9 cellular contexts compared by ENCODE assay signal in genomic region chr18:63099848-63100625, GRCh38.
A peak's percentile ranks its signal among the peaks of the same experiment; 100 is the strongest.
DNase-seq lines count a peak whose midpoint lies in the region; ATAC-seq and TF ChIP-seq lines count a peak whose summit lies in the region.
"Had no signal": no experiment of that assay in that cellular context is flagged by ENCODE, and none has a peak within 500 bp of the region (broad histone marks: within the 10 kb centered on the region; RNA-seq: fewer than 3 reads in every experiment).

No MANE protein-coding gene starts in this region.

- WGBS in lung, 2 donors: 21 to 58% methylated on average over 10 of the region's 10 CpGs
- WGBS in SK-N-SH (ENCODE audit: low lambda C conversion rate): 49% methylated on average over 9 of the region's 10 CpGs

- peak; percentile 96 for DNase-seq in NOMO-1 (lab: John Stamatoyannopoulos, UW; ENCODE audit: unreplicated experiment in 2 of 2)
- DNase-seq in lung (ENCODE audit: low spot score): peak; percentile 49
- no peak for DNase-seq in SK-N-SH
- DNase-seq in nephron progenitor cell: no peak
- DNase-seq in NCI-H510A (lab: John Stamatoyannopoulos, UW): no peak
- no peak for DNase-seq in NCI-H524 (lab: John Stamatoyannopoulos, UW)

- peak overlapping the region; percentile 24 to 29 for H3K27ac ChIP-seq in lung (ENCODE audit: low read depth in 1 of 2, low read length in 1 of 2)
- no peak overlapping the region; a peak in 1 of 4 replicates for H3K27ac ChIP-seq in SK-N-SH (ENCODE audit: low read depth in 2 of 2, low read length in 1 of 2)
- H3K27ac ChIP-seq: SJSA1 had no signal

- TF ChIP-seq RAD21 in SK-N-SH (IDR thresholded peaks at IDR 0.05; ENCODE audit: low read length): no peak

- H3K4me3 Mint-ChIP-seq in nephron progenitor cell: no peak overlapping the region

- peaks cover 1% of the 10 kb centered on the region for H3K36me3 Mint-ChIP-seq in nephron progenitor cell (ENCODE audit: low read depth)

- no peaks in the 10 kb centered on the region for H3K79me2 ChIP-seq in SK-N-SH (ENCODE audit: insufficient read depth)

- no peaks in the 10 kb centered on the region for H3K9me2 ChIP-seq in SK-N-SH

- H2AFZ ChIP-seq in SK-N-SH (ENCODE audit: low read depth): no peak overlapping the region

- peak; percentile 52 for ATAC-seq in GM18520 (IDR thresholded peaks at IDR 0.05; ENCODE audit: unreplicated experiment)
- ATAC-seq in HG02759 (IDR thresholded peaks at IDR 0.05; ENCODE audit: unreplicated experiment): peak; percentile 76
- peak; percentile 60 for ATAC-seq in lung (ENCODE audit: insufficient read depth, low FRiP score)

- H3K4me1 Mint-ChIP-seq in nephron progenitor cell: peaks cover 76% of the 10 kb centered on the region

- no peak overlapping the region for H3K27ac Mint-ChIP-seq in nephron progenitor cell

- H3K9ac ChIP-seq in SK-N-SH: no peak overlapping the region

- no peaks in the 10 kb centered on the region for H3F3A ChIP-seq in SK-N-SH (replicated peaks; ENCODE audit: insufficient read depth)

- peaks cover 0 to 10% of the 10 kb centered on the region in 2 donors for H3K4me1 ChIP-seq in lung (ENCODE audit: control insufficient read depth in 2 of 2, insufficient read depth in 2 of 2, low read length in 2 of 2)
- peaks cover 0 to 18% of the 10 kb centered on the region in 2 experiments; a peak in 2 of 4 replicates for H3K4me1 ChIP-seq in SK-N-SH (ENCODE audit: control insufficient read depth in 1 of 2, insufficient read depth in 2 of 2, low read depth in 1 of 2, low read length in 1 of 2)

- peaks cover 18% of the 10 kb centered on the region for H3K27me3 Mint-ChIP-seq in nephron progenitor cell (ENCODE audit: low read depth, poor library complexity)

- H3K9me3 ChIP-seq in lung (ENCODE audit: control insufficient read depth in 2 of 2, insufficient read depth in 1 of 2, low read length in 1 of 2) (no peaks in the 10 kb centered on the region), SK-N-SH (no peaks in the 10 kb centered on the region)
- H3K9me3 ChIP-seq: SJSA1 had no signal

- H4K20me1 ChIP-seq in SK-N-SH (ENCODE audit: insufficient read depth): no peaks in the 10 kb centered on the region

- POLR2A ChIA-PET in SK-N-SH (lab: Yijun Ruan, JAX): no interaction called here

- CTCF ChIA-PET in SK-N-SH (lab: Yijun Ruan, JAX): interaction anchor here (0.9 kb wide), 1 partner anchor 46 kb away, joined by 3 read pairs; no protein-coding TSS in a partner anchor

- H3K27me3 ChIP-seq in lung (ENCODE audit: control insufficient read depth, insufficient read depth): no peaks in the 10 kb centered on the region
- no peaks in the 10 kb centered on the region; the same call in 1 of the 2 replicates for H3K27me3 ChIP-seq in SK-N-SH (ENCODE audit: insufficient read depth)
- H3K27me3 ChIP-seq: SJSA1 had no signal

- TF ChIP-seq CTCF in lung (IDR thresholded peaks at IDR 0.05; ENCODE audit: control extremely low read depth, extremely low read depth) (no peak), SK-N-SH (IDR thresholded peaks at IDR 0.05) (no peak), nephron progenitor cell (IDR thresholded peaks at IDR 0.05) (no peak)

- TF ChIP-seq EP300 in SK-N-SH (IDR thresholded peaks at IDR 0.05; ENCODE audit: borderline replicate concordance in 1 of 2, low read depth in 1 of 2, low read length in 1 of 2): no peak

- H3K9me3 Mint-ChIP-seq in nephron progenitor cell: peaks cover 6% of the 10 kb centered on the region

- H3K4me2 ChIP-seq in SK-N-SH: no peak overlapping the region

- H3K4me3 ChIP-seq in lung: no peak overlapping the region
- H3K4me3 ChIP-seq in SK-N-SH (ENCODE audit: low read depth in 2 of 2, low read length in 1 of 2): no peak overlapping the region
- H3K4me3 ChIP-seq: SJSA1 had no signal

- H3K36me3 ChIP-seq in lung (ENCODE audit: control insufficient read depth in 2 of 2, insufficient read depth in 2 of 2, low read length in 2 of 2) (no peaks in the 10 kb centered on the region), SK-N-SH (replicated peaks in 1 of 2; ENCODE audit: control insufficient read depth in 1 of 2, insufficient read depth in 2 of 2, low read length in 1 of 2) (no peaks in the 10 kb centered on the region)
- H3K36me3 ChIP-seq: SJSA1 had no signal

TF ChIP-seq in SK-N-SH, 30 proteins besides CTCF, POLR2A, EP300 and RAD21:
- no peak for TF ChIP-seq FOXJ3 (CRISPR knock-in tag; IDR thresholded peaks at IDR 0.05)
- TF ChIP-seq MEF2A (IDR thresholded peaks at IDR 0.05; ENCODE audit: borderline replicate concordance, low read depth): no peak
- TF ChIP-seq NRF1 (IDR thresholded peaks at IDR 0.05; ENCODE audit: low read depth, low read length): no peak
- no peak for TF ChIP-seq SIN3A (IDR thresholded peaks at IDR 0.05; ENCODE audit: borderline replicate concordance, low read depth, low read length)
- TF ChIP-seq EZH2phosphoT487 (IDR thresholded peaks at IDR 0.05; ENCODE audit: borderline replicate concordance, low read depth): no peak
- TF ChIP-seq ZBTB33 (IDR thresholded peaks at IDR 0.05; ENCODE audit: borderline replicate concordance, low read depth): no peak
- no peak for TF ChIP-seq CHD2 (IDR thresholded peaks at IDR 0.05; ENCODE audit: low read length, partially characterized antibody)
- TF ChIP-seq, protein P1, sequence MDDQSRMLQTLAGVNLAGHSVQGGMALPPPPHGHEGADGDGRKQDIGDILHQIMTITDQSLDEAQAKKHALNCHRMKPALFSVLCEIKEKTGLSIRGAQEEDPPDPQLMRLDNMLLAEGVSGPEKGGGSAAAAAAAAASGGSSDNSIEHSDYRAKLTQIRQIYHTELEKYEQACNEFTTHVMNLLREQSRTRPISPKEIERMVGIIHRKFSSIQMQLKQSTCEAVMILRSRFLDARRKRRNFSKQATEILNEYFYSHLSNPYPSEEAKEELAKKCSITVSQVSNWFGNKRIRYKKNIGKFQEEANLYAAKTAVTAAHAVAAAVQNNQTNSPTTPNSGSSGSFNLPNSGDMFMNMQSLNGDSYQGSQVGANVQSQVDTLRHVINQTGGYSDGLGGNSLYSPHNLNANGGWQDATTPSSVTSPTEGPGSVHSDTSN (IDR thresholded peaks at IDR 0.05): no peak
- TF ChIP-seq TCF12 (IDR thresholded peaks at IDR 0.05): no peak
- TF ChIP-seq RXRA (IDR thresholded peaks at IDR 0.05; ENCODE audit: borderline replicate concordance, low read depth): no peak
- no peak for TF ChIP-seq FOSL2 (IDR thresholded peaks at IDR 0.05; ENCODE audit: borderline replicate concordance, low read depth)
- TF ChIP-seq MAX (IDR thresholded peaks at IDR 0.05; ENCODE audit: low read depth): no peak
- no peak for TF ChIP-seq SMC3 (IDR thresholded peaks at IDR 0.05; ENCODE audit: low read depth, low read length)
- no peak for TF ChIP-seq TAF1 (IDR thresholded peaks at IDR 0.05; ENCODE audit: borderline replicate concordance, low read depth, low read length)

Comparison
In these comparisons a context has a peak if more than half of its experiments do, and no peak if none do; other contexts are left out.
1. DNase-seq: peak in NOMO-1 (2 of 2) and lung (single experiment); none in SK-N-SH (single experiment), nephron progenitor cell (single experiment), NCI-H510A (single experiment) and NCI-H524 (0 of 2).
2. H3K27ac ChIP-seq: peak in lung (2 of 2); none in SK-N-SH (0 of 2).
3. Peak in every context shown above with its lines, with median percentiles within 50 percentile points of each other: ATAC-seq.